Comparison of ENCODE assay signal across 9 cellular contexts in genomic region chr6:136717297-136717990, GRCh38.
A peak's percentile ranks its signal among the peaks of the same experiment; 100 is the strongest.
DNase-seq lines count a peak whose midpoint lies in the region; ATAC-seq, FAIRE-seq and TF ChIP-seq lines count a peak whose summit lies in the region.
"Had no signal": no experiment of that assay in that cellular context is flagged by ENCODE, and none has a peak within 500 bp of the region (broad histone marks: within the 10 kb centered on the region; RNA-seq: fewer than 3 reads in every experiment).

No MANE protein-coding gene starts in this region.

- peak overlapping the region; percentile 34 for H2AFZ ChIP-seq in endothelial cell of umbilical vein (ENCODE audit: low read depth, low read length)

- TF ChIP-seq POLR2A in endothelial cell of umbilical vein (IDR thresholded peaks at IDR 0.05; ENCODE audit: low read depth, low read length), result no peak

- no peaks in the 10 kb centered on the region for H3K9me3 Mint-ChIP-seq in Caco-2 (ENCODE audit: unreplicated experiment)

- H3K36me3 Mint-ChIP-seq in Caco-2 (ENCODE audit: insufficient read depth, unreplicated experiment), result no peaks in the 10 kb centered on the region

- intact Hi-C loops in endothelial cell of umbilical vein (cut with micrococcal nuclease) (loop anchor here (2.0 kb wide), 1 partner anchor 19 kb away; no protein-coding TSS in a partner anchor), Caco-2 (cut with micrococcal nuclease; ENCODE audit: unreplicated experiment) (no loop called here)

- H3K27me3 ChIP-seq in endothelial cell of umbilical vein (ENCODE audit: control insufficient read depth in 2 of 2, insufficient read depth in 2 of 2, low read length in 2 of 2) (no peaks in the 10 kb centered on the region), thoracic aorta (replicated peaks; ENCODE audit: insufficient read depth) (no peaks in the 10 kb centered on the region), Caco-2 (replicated peaks; ENCODE audit: control insufficient read depth, insufficient read depth, low read length) (no peaks in the 10 kb centered on the region)

- BruUV-seq in endothelial cell of umbilical vein (replicated peaks; lab: Mats Ljungman, UMichigan) (no TSS peak), Caco-2 (replicated peaks; lab: Mats Ljungman, UMichigan) (no TSS peak)

- peak overlapping the region; percentile 71 for H3K4me2 ChIP-seq in endothelial cell of umbilical vein (ENCODE audit: insufficient read depth, low read length)

- H3K79me2 ChIP-seq in endothelial cell of umbilical vein (ENCODE audit: control insufficient read depth, insufficient read depth, low read length), result no peaks in the 10 kb centered on the region

- TF ChIP-seq CTCF in endothelial cell of umbilical vein (IDR thresholded peaks at IDR 0.05; ENCODE audit: extremely low read depth in 1 of 2, insufficient read depth in 1 of 2, low read depth in 1 of 2, low read length in 2 of 2) (no peak), thoracic aorta (IDR thresholded peaks at IDR 0.05) (no peak), Caco-2 (IDR thresholded peaks at IDR 0.05; ENCODE audit: insufficient read depth in 1 of 2, low read depth in 1 of 2, low read length in 1 of 2, severe bottlenecking in 1 of 2, unreplicated experiment in 1 of 2) (no peak)

- POLR2A ChIA-PET in endothelial cell of umbilical vein (lab: Charles Lee), result no interaction called here
- POLR2A ChIA-PET in Caco-2 (lab: Charles Lee), result no interaction called here

- DNase-seq in endothelial cell of umbilical vein (ENCODE audit: low read depth, low spot score) (peak; percentile 70), thoracic aorta (ENCODE audit: low spot score) (no peak), Caco-2 (no peak)
- no peak for DNase-seq in stimulated activated CD8-positive, alpha-beta memory T cell treated with anti-CD3 and anti-CD28 coated beads, Interleukin-4, amount 100 ng/mL, for 48 hours
- DNase-seq: activated effector memory CD4-positive, alpha-beta T cell treated with anti-CD3 and anti-CD28 coated beads, Interleukin-2, amount 50 U/mL, for 16 hours had no signal

- ATAC-seq in GM19455 (IDR thresholded peaks at IDR 0.05; ENCODE audit: unreplicated experiment) (peak; percentile 54), HG03354 (IDR thresholded peaks at IDR 0.05; ENCODE audit: poor library complexity, severe bottlenecking, unreplicated experiment) (peak; percentile 60), thoracic aorta (ENCODE audit: insufficient number of reproducible peaks, low FRiP score, low read depth) (no peak), HG03025 (IDR thresholded peaks at IDR 0.05; ENCODE audit: low FRiP score, unreplicated experiment) (no peak)

- CTCF ChIA-PET in endothelial cell of umbilical vein (lab: Charles Lee), result interaction anchor here (1.0 to 5.0 kb wide), 9 partner anchors 9 to 74 kb away, joined by 3 to 62 read pairs (median 5); partner anchors contain the start of gene MAP3K5
- CTCF ChIA-PET in Caco-2 (lab: Charles Lee), result no interaction called here

- H3K27ac Mint-ChIP-seq in Caco-2 (ENCODE audit: unreplicated experiment), result no peak overlapping the region

- H3K9me1 ChIP-seq in endothelial cell of umbilical vein (replicated peaks; ENCODE audit: control insufficient read depth, extremely low read depth, insufficient read depth, low read length), result no peaks in the 10 kb centered on the region

- peaks cover 7% of the 10 kb centered on the region for H3K4me1 Mint-ChIP-seq in Caco-2 (ENCODE audit: low read depth, unreplicated experiment)

- H3K9ac ChIP-seq in endothelial cell of umbilical vein (replicated peaks; ENCODE audit: extremely low read depth, insufficient read depth, low read length), result peak overlapping the region; percentile 26

- H3K36me3 ChIP-seq in endothelial cell of umbilical vein (ENCODE audit: control insufficient read depth in 2 of 2, extremely low read depth in 1 of 2, insufficient read depth in 2 of 2, low read length in 2 of 2) (no peaks in the 10 kb centered on the region), thoracic aorta (no peaks in the 10 kb centered on the region), Caco-2 (ENCODE audit: control insufficient read depth, insufficient read depth, low read length) (no peaks in the 10 kb centered on the region)

- peak; percentile 67 for FAIRE-seq in endothelial cell of umbilical vein (lab: Jason Lieb, UNC)
- FAIRE-seq: H1 had no signal

- H3K4me1 ChIP-seq in endothelial cell of umbilical vein (ENCODE audit: control insufficient read depth, extremely low read depth, insufficient read depth, low read length) (peaks cover 28% of the 10 kb centered on the region), thoracic aorta (ENCODE audit: control insufficient read depth in 1 of 2, low read depth in 2 of 2) (peaks cover 29 to 52% of the 10 kb centered on the region in 2 donors), Caco-2 (no peaks in the 10 kb centered on the region)

- H4K20me1 ChIP-seq in endothelial cell of umbilical vein (replicated peaks; ENCODE audit: control insufficient read depth, extremely low read depth, insufficient read depth, low read length), result no peaks in the 10 kb centered on the region

- no peaks in the 10 kb centered on the region for H3K27me3 Mint-ChIP-seq in Caco-2 (ENCODE audit: insufficient read depth, unreplicated experiment)

- H3K4me3 Mint-ChIP-seq in Caco-2 (ENCODE audit: unreplicated experiment), result no peak overlapping the region

- H3K27ac ChIP-seq in endothelial cell of umbilical vein (ENCODE audit: insufficient read depth, low read depth, low read length) (peak overlapping the region; percentile 45), thoracic aorta (peak overlapping the region; percentile 67 to 80)

- H3K4me3 ChIP-seq in endothelial cell of umbilical vein (replicated peaks in 1 of 3; ENCODE audit: insufficient read depth in 1 of 3, low read depth in 1 of 3, low read length in 3 of 3) (peak overlapping the region in 2 of 3 experiments; percentile 9 to 36), thoracic aorta (peak overlapping the region; percentile 60), Caco-2 (ENCODE audit: low read depth, low read length) (no peak overlapping the region)

- dilution Hi-C loops in endothelial cell of umbilical vein (cut with MboI; ENCODE audit: extremely low pct_ligation_motif_present, low sequenced_read_pairs), result no loop called here

- no peaks in the 10 kb centered on the region for H3K9me3 ChIP-seq in endothelial cell of umbilical vein (replicated peaks; ENCODE audit: control insufficient read depth, insufficient read depth, low read length)
- H3K9me3 ChIP-seq in thoracic aorta, result no peaks in the 10 kb centered on the region
- H3K9me3 ChIP-seq in Caco-2, result no peaks in the 10 kb centered on the region

TF ChIP-seq in endothelial cell of umbilical vein, 7 proteins besides CTCF, POLR2A, EP300 and RAD21:
- TF ChIP-seq EZH2 (IDR thresholded peaks at IDR 0.05; ENCODE audit: borderline replicate concordance, low read depth, low read length, severe bottlenecking) (no peak), GATA2 (IDR thresholded peaks at IDR 0.05; ENCODE audit: insufficient read depth, insufficient read length, low read depth, low read length) (no peak), POLR2AphosphoS5 (IDR thresholded peaks at IDR 0.05; ENCODE audit: insufficient read depth, low read depth, low read length) (no peak)

Comparison
In these comparisons a context has a peak if more than half of its experiments do, and no peak if none do; other contexts are left out.
1. ATAC-seq: peak in GM19455 (single experiment) and HG03354 (single experiment); none in thoracic aorta (single experiment) and HG03025 (single experiment).